Comparison of ENCODE assay signal across 1 cellular context in genomic region chr2:70514612-70515055, GRCh38.
TF ChIP-seq lines count a peak whose summit lies in the region.

No MANE protein-coding gene starts in this region.

TF ChIP-seq in WTC11, 78 proteins besides CTCF, POLR2A, EP300 and RAD21 (continued from another document):
- TF ChIP-seq, protein P1, sequence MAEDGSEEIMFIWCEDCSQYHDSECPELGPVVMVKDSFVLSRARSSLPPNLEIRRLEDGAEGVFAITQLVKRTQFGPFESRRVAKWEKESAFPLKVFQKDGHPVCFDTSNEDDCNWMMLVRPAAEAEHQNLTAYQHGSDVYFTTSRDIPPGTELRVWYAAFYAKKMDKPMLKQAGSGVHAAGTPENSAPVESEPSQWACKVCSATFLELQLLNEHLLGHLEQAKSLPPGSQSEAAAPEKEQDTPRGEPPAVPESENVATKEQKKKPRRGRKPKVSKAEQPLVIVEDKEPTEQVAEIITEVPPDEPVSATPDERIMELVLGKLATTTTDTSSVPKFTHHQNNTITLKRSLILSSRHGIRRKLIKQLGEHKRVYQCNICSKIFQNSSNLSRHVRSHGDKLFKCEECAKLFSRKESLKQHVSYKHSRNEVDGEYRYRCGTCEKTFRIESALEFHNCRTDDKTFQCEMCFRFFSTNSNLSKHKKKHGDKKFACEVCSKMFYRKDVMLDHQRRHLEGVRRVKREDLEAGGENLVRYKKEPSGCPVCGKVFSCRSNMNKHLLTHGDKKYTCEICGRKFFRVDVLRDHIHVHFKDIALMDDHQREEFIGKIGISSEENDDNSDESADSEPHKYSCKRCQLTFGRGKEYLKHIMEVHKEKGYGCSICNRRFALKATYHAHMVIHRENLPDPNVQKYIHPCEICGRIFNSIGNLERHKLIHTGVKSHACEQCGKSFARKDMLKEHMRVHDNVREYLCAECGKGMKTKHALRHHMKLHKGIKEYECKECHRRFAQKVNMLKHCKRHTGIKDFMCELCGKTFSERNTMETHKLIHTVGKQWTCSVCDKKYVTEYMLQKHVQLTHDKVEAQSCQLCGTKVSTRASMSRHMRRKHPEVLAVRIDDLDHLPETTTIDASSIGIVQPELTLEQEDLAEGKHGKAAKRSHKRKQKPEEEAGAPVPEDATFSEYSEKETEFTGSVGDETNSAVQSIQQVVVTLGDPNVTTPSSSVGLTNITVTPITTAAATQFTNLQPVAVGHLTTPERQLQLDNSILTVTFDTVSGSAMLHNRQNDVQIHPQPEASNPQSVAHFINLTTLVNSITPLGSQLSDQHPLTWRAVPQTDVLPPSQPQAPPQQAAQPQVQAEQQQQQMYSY (CRISPR knock-in tag; IDR thresholded peaks at IDR 0.05), result no peak
- no peak for TF ChIP-seq ZNF138 (CRISPR knock-in tag; conservative IDR thresholded peaks at IDR 0.05)
- TF ChIP-seq CREM (CRISPR knock-in tag; IDR thresholded peaks at IDR 0.05), result no peak
TF ChIP-seq in WTC11: peak in this region for 0.
